Comparison of ENCODE assay signal across 20 cellular contexts in genomic region chr12:124532331-124532750, GRCh38. TPM values are rescaled to one million over a fixed set of nuclear protein-coding genes. Genes with fewer than 3 reads are reported as not detected.
DNase-seq lines count a peak whose midpoint lies in the region; ATAC-seq and TF ChIP-seq lines count a peak whose summit lies in the region.
"Had no signal": no experiment of that assay in that cellular context is flagged by ENCODE, and none has a peak within 500 bp of the region (broad histone marks: within the 10 kb centered on the region; RNA-seq: fewer than 3 reads in every experiment).

No MANE protein-coding gene starts in this region.

- H3K79me2 ChIP-seq in GM23338 (replicated peaks; ENCODE audit: insufficient read depth) (peaks cover 97% of the 10 kb centered on the region), osteoblast (ENCODE audit: insufficient read depth, low read length) (peaks cover 87% of the 10 kb centered on the region), MM.1S (ENCODE audit: low read length) (peaks cover 85% of the 10 kb centered on the region)

- peak overlapping the region; percentile 26; the same call in 1 of the 2 replicates for H3K4me2 ChIP-seq in GM23338
- no peak overlapping the region for H3K4me2 ChIP-seq in osteoblast (ENCODE audit: insufficient read depth, low read length)
- H3K4me2 ChIP-seq in MM.1S (ENCODE audit: low read depth, low read length): no peak overlapping the region

- no peak for TF ChIP-seq POLR2A in erythroblast (IDR thresholded peaks at IDR 0.05; ENCODE audit: low read length)

- peaks cover 19% of the 10 kb centered on the region for H3K27me3 Mint-ChIP-seq in GM23338 (ENCODE audit: insufficient read depth, low read depth, poor library complexity)
- H3K27me3 Mint-ChIP-seq: activated CD4-positive, alpha-beta T cell treated with anti-CD3 and anti-CD28 coated beads, Interleukin-2, amount 10 ng/mL, durations not matched to agents 7 days and 5 days had no signal

- H3K27ac Mint-ChIP-seq in GM23338: peak overlapping the region; percentile 75; the same call in 1 of the 2 replicates
- H3K27ac Mint-ChIP-seq: activated CD4-positive, alpha-beta T cell treated with anti-CD3 and anti-CD28 coated beads, Interleukin-2, amount 10 ng/mL, durations not matched to agents 7 days and 5 days had no signal

- H3K9ac ChIP-seq in MM.1S (ENCODE audit: low read length): no peak overlapping the region

- H3K4me1 Mint-ChIP-seq in GM23338: peaks cover 31% of the 10 kb centered on the region
- H3K4me1 Mint-ChIP-seq: activated CD4-positive, alpha-beta T cell treated with anti-CD3 and anti-CD28 coated beads, Interleukin-2, amount 10 ng/mL, durations not matched to agents 7 days and 5 days had no signal

- H3K9me3 ChIP-seq in osteoblast (ENCODE audit: low read depth, low read length): no peaks in the 10 kb centered on the region
- H3K9me3 ChIP-seq in MM.1S (replicated peaks; ENCODE audit: insufficient read depth, low read length): no peaks in the 10 kb centered on the region
- H3K9me3 ChIP-seq: right atrium auricular region, SJCRH30, suprapubic skin had no signal

- peaks cover 52% of the 10 kb centered on the region for H3K36me3 Mint-ChIP-seq in GM23338 (ENCODE audit: low read depth)

- no peak overlapping the region for H3K27ac ChIP-seq in GM23338 (ENCODE audit: low read depth)
- H3K27ac ChIP-seq in osteoblast (ENCODE audit: low read depth, low read length): no peak overlapping the region
- no peak overlapping the region for H3K27ac ChIP-seq in MM.1S (ENCODE audit: low read length)
- H3K27ac ChIP-seq: coronary artery, SJCRH30, suprapubic skin had no signal

- H3K4me1 ChIP-seq in GM23338 (ENCODE audit: insufficient read depth) (peaks cover 19% of the 10 kb centered on the region; the same call in 1 of the 2 replicates), osteoblast (ENCODE audit: insufficient read depth, low read length) (peaks cover 11% of the 10 kb centered on the region), MM.1S (ENCODE audit: low read length) (no peaks in the 10 kb centered on the region)

- H3F3A ChIP-seq in GM23338 (replicated peaks; ENCODE audit: low read depth): 0 out of 2 replicates have a peak, but pooled peaks cover 3% of the 10 kb centered on the region
- H3F3A ChIP-seq in MM.1S (ENCODE audit: insufficient read depth, low read length): no peaks in the 10 kb centered on the region

- peak; percentile 45 for DNase-seq in GM23338 (ENCODE audit: low spot score)
- peak; percentile 17 for DNase-seq in NCI-H82 treated with DMSO at 0.1 percent for 48 hours (lab: John Stamatoyannopoulos, UW; ENCODE audit: unreplicated experiment)
- DNase-seq in erythroblast (lab: John Stamatoyannopoulos, UW): peak; percentile 9 to 14
- peak; percentile 41 for DNase-seq in osteoblast (ENCODE audit: insufficient read length, low spot score, missing footprints)
- no peak for DNase-seq in MM.1S
- DNase-seq in putamen (ENCODE audit: low spot score): no peak
- no peak for DNase-seq in DMS79 treated with DMSO at 0.1 percent for 48 hours (lab: John Stamatoyannopoulos, UW)
- DNase-seq: activated CD4-positive, alpha-beta T cell treated with anti-CD3 and anti-CD28 coated beads, Interleukin-2, amount 10 ng/mL, durations not matched to agents 7 days and 5 days; AML-193; aorta; NCI-H1105 treated with DMSO at 0.1 percent for 48 hours; NCI-H345; T-helper 9 cell had no signal

- H3K27me3 ChIP-seq in GM23338 (ENCODE audit: insufficient read depth) (no peaks in the 10 kb centered on the region), osteoblast (ENCODE audit: insufficient read depth, low read length) (no peaks in the 10 kb centered on the region), MM.1S (replicated peaks; ENCODE audit: insufficient read depth, low read length) (no peaks in the 10 kb centered on the region)
- H3K27me3 ChIP-seq: right atrium auricular region, SJCRH30, suprapubic skin had no signal

- TF ChIP-seq CTCF in GM23338 (conservative IDR thresholded peaks at IDR 0.05; ENCODE audit: low read depth in 2 of 2) (no peak), osteoblast (IDR thresholded peaks at IDR 0.05; ENCODE audit: extremely low read depth, low read depth, low read length) (no peak), MM.1S (IDR thresholded peaks at IDR 0.05; ENCODE audit: low read length) (no peak)

- peak; percentile 18 for ATAC-seq in GM23338
- no peak for ATAC-seq in HG03135 (IDR thresholded peaks at IDR 0.05; ENCODE audit: unreplicated experiment)
- ATAC-seq: K562 had no signal

- peaks cover 6% of the 10 kb centered on the region; the same call in 2 of the 3 replicates for H3K9me3 Mint-ChIP-seq in GM23338
- H3K9me3 Mint-ChIP-seq: activated CD4-positive, alpha-beta T cell treated with anti-CD3 and anti-CD28 coated beads, Interleukin-2, amount 10 ng/mL, durations not matched to agents 7 days and 5 days had no signal

- H2AFZ ChIP-seq in GM23338: no peak overlapping the region
- H2AFZ ChIP-seq in osteoblast (ENCODE audit: low read length): no peak overlapping the region
- no peak overlapping the region for H2AFZ ChIP-seq in MM.1S (ENCODE audit: low read length)

- H3K9me2 ChIP-seq in GM23338 (ENCODE audit: insufficient read depth) (no peaks in the 10 kb centered on the region), MM.1S (replicated peaks; ENCODE audit: insufficient read depth, low read length) (no peaks in the 10 kb centered on the region)

- H3K36me3 ChIP-seq in GM23338 (ENCODE audit: insufficient read depth) (no peaks in the 10 kb centered on the region), osteoblast (ENCODE audit: insufficient read depth, low read length) (peaks cover 4% of the 10 kb centered on the region), MM.1S (replicated peaks; ENCODE audit: insufficient read depth, low read length) (no peaks in the 10 kb centered on the region)
- H3K36me3 ChIP-seq: right atrium auricular region, suprapubic skin had no signal

- no peak overlapping the region for H3K4me3 Mint-ChIP-seq in GM23338
- H3K4me3 Mint-ChIP-seq: activated CD4-positive, alpha-beta T cell treated with anti-CD3 and anti-CD28 coated beads, Interleukin-2, amount 10 ng/mL, durations not matched to agents 7 days and 5 days had no signal

- H3K4me3 ChIP-seq in GM23338 (no peak overlapping the region), osteoblast (ENCODE audit: insufficient read depth, low read length) (no peak overlapping the region), MM.1S (ENCODE audit: low read length) (no peak overlapping the region)
- H3K4me3 ChIP-seq: coronary artery, K562, lung, right atrium auricular region, SJCRH30, suprapubic skin had no signal

- peaks cover 46% of the 10 kb centered on the region for H4K20me1 ChIP-seq in GM23338 (replicated peaks; ENCODE audit: insufficient read depth)
- peaks cover 56% of the 10 kb centered on the region for H4K20me1 ChIP-seq in osteoblast (ENCODE audit: insufficient read depth, low read length)
- H4K20me1 ChIP-seq in MM.1S (ENCODE audit: insufficient read depth, low read length): no peaks in the 10 kb centered on the region

TF ChIP-seq in GM23338, 12 proteins besides CTCF, POLR2A, EP300 and RAD21 (continues in another document):
- TF ChIP-seq, protein P1, sequence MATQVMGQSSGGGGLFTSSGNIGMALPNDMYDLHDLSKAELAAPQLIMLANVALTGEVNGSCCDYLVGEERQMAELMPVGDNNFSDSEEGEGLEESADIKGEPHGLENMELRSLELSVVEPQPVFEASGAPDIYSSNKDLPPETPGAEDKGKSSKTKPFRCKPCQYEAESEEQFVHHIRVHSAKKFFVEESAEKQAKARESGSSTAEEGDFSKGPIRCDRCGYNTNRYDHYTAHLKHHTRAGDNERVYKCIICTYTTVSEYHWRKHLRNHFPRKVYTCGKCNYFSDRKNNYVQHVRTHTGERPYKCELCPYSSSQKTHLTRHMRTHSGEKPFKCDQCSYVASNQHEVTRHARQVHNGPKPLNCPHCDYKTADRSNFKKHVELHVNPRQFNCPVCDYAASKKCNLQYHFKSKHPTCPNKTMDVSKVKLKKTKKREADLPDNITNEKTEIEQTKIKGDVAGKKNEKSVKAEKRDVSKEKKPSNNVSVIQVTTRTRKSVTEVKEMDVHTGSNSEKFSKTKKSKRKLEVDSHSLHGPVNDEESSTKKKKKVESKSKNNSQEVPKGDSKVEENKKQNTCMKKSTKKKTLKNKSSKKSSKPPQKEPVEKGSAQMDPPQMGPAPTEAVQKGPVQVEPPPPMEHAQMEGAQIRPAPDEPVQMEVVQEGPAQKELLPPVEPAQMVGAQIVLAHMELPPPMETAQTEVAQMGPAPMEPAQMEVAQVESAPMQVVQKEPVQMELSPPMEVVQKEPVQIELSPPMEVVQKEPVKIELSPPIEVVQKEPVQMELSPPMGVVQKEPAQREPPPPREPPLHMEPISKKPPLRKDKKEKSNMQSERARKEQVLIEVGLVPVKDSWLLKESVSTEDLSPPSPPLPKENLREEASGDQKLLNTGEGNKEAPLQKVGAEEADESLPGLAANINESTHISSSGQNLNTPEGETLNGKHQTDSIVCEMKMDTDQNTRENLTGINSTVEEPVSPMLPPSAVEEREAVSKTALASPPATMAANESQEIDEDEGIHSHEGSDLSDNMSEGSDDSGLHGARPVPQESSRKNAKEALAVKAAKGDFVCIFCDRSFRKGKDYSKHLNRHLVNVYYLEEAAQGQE (IDR thresholded peaks at IDR 0.05; ENCODE audit: unreplicated experiment): no peak
- TF ChIP-seq ETS1 (IDR thresholded peaks at IDR 0.05): no peak
- no peak for TF ChIP-seq STAT1 (IDR thresholded peaks at IDR 0.05; ENCODE audit: unreplicated experiment)
- no peak for TF ChIP-seq ZNF331 (CRISPR knock-in tag; IDR thresholded peaks at IDR 0.05; ENCODE audit: low read depth)
- no peak for TF ChIP-seq EZH2phosphoT487 (IDR thresholded peaks at IDR 0.05; ENCODE audit: unreplicated experiment)
- no peak for TF ChIP-seq EZH2 (IDR thresholded peaks at IDR 0.05; ENCODE audit: low read depth, unreplicated experiment)
- no peak for TF ChIP-seq POLR2AphosphoS5 (IDR thresholded peaks at IDR 0.05; ENCODE audit: low read depth)
- no peak for TF ChIP-seq NANOG (IDR thresholded peaks at IDR 0.05; ENCODE audit: borderline replicate concordance)
- no peak for TF ChIP-seq JUNB (IDR thresholded peaks at IDR 0.05; ENCODE audit: unreplicated experiment)
- TF ChIP-seq CREB1 (CRISPR knock-in tag; IDR thresholded peaks at IDR 0.05; ENCODE audit: low read depth): no peak
- no peak for TF ChIP-seq ZNF114 (CRISPR knock-in tag; IDR thresholded peaks at IDR 0.05)

RNA-seq across cellular contexts. Expression of gene NCOR2, which starts 35.1 kb away (rescaled TPM):
- 180 and 190 TPM in 2 replicates for total RNA-seq in GM23338 (2014; rRNA removed; shearing (Covaris generic))
- 69.6 and 76.5 TPM in 2 replicates for polyA plus RNA-seq in GM23338 (2016; fragmentation: Nextera tagmentation; extraction: Ambion mirVana)
- 45.2 and 47.1 TPM in 2 replicates for total RNA-seq in osteoblast

Comparison
In these comparisons a context has a peak if more than half of its experiments do, and no peak if none do; other contexts are left out.
1. DNase-seq: peak in GM23338 (single experiment), NCI-H82 treated with DMSO at 0.1 percent for 48 hours (single experiment), erythroblast (2 of 2) and osteoblast (single experiment); none in MM.1S (single experiment), putamen (single experiment) and DMS79 treated with DMSO at 0.1 percent for 48 hours (single experiment).